1 cellular context compared by ENCODE assay signal in genomic region chr14:75176142-75176820, GRCh38.
TF ChIP-seq lines count a peak whose summit lies in the region.

Gene TMED10 (minus strand): TSS chr14:75176612. CDS start chr14:75176579, 33 bp downstream.

TF ChIP-seq in HEK293, 187 proteins besides CTCF, POLR2A, EP300 and RAD21 (continued from another document and continues in another):
- no peak for TF ChIP-seq PRDM10 (tag by site-specific recombination; IDR thresholded peaks at IDR 0.05)
- no peak for TF ChIP-seq ZNF544 (tag by site-specific recombination; IDR thresholded peaks at IDR 0.05)
- TF ChIP-seq ZFP37 (tag by site-specific recombination; IDR thresholded peaks at IDR 0.05): 0 out of 2 replicates have a peak, but pooled peaks have one; percentile 57
- TF ChIP-seq ZNF280C (tag by site-specific recombination; IDR thresholded peaks at IDR 0.05): no peak
- no peak for TF ChIP-seq FEZF1 (tag by site-specific recombination; IDR thresholded peaks at IDR 0.05)
- no peak for TF ChIP-seq KLF7 (tag by site-specific recombination; IDR thresholded peaks at IDR 0.05; ENCODE audit: borderline replicate concordance)
- peak; percentile 62 for TF ChIP-seq KLF16 (tag by site-specific recombination; IDR thresholded peaks at IDR 0.05)
- TF ChIP-seq GLIS1 (tag by site-specific recombination; IDR thresholded peaks at IDR 0.05): no peak; the same call in none of the 2 replicates
- no peak for TF ChIP-seq ZNF776 (tag by site-specific recombination; IDR thresholded peaks at IDR 0.05; ENCODE audit: borderline replicate concordance)
- TF ChIP-seq ZNF211 (tag by site-specific recombination; IDR thresholded peaks at IDR 0.05; ENCODE audit: low read depth): no peak
- no peak for TF ChIP-seq ZBTB48 (tag by site-specific recombination; IDR thresholded peaks at IDR 0.05)
- TF ChIP-seq KLF17 (tag by site-specific recombination; IDR thresholded peaks at IDR 0.05): 0 out of 2 replicates have a peak, but pooled peaks have one; percentile 30
- no peak for TF ChIP-seq ZNF529 (tag by site-specific recombination; IDR thresholded peaks at IDR 0.05; ENCODE audit: insufficient replicate concordance)
- no peak for TF ChIP-seq ZNF112 (tag by site-specific recombination; IDR thresholded peaks at IDR 0.05)
- TF ChIP-seq ZNF785 (tag by site-specific recombination; IDR thresholded peaks at IDR 0.05): no peak
- TF ChIP-seq ZNF140 (tag by site-specific recombination; IDR thresholded peaks at IDR 0.05): no peak
- TF ChIP-seq ZNF843 (tag by site-specific recombination; IDR thresholded peaks at IDR 0.05): peak; percentile 44; the same call in 1 of the 2 replicates
- TF ChIP-seq MYNN (tag by site-specific recombination; IDR thresholded peaks at IDR 0.05; ENCODE audit: borderline replicate concordance): peak; percentile 9; the same call in 1 of the 2 replicates
- TF ChIP-seq BCL11A (tag by site-specific recombination; IDR thresholded peaks at IDR 0.05; ENCODE audit: low read depth): no peak
- peak; percentile 51; the same call in 1 of the 2 replicates for TF ChIP-seq SP7 (tag by site-specific recombination; IDR thresholded peaks at IDR 0.05)
- TF ChIP-seq PRDM6 (tag by site-specific recombination; IDR thresholded peaks at IDR 0.05): no peak
- 0 out of 2 replicates have a peak, but pooled peaks have one; percentile 14 for TF ChIP-seq ZIC2 (tag by site-specific recombination; IDR thresholded peaks at IDR 0.05)
- peak; percentile 87 for TF ChIP-seq ZBTB17 (tag by site-specific recombination; IDR thresholded peaks at IDR 0.05)
- no peak for TF ChIP-seq ZNF660 (tag by site-specific recombination; IDR thresholded peaks at IDR 0.05)
- TF ChIP-seq ZNF155 (tag by site-specific recombination; IDR thresholded peaks at IDR 0.05): no peak
- TF ChIP-seq ZNF777 (tag by site-specific recombination; IDR thresholded peaks at IDR 0.05; ENCODE audit: borderline replicate concordance): 0 out of 2 replicates have a peak, but pooled peaks have one; percentile 33
- TF ChIP-seq ZNF311 (tag by site-specific recombination; IDR thresholded peaks at IDR 0.05; ENCODE audit: borderline replicate concordance): no peak
- TF ChIP-seq ZNF677 (tag by site-specific recombination; IDR thresholded peaks at IDR 0.05): no peak
- TF ChIP-seq ZNF280D (tag by site-specific recombination; IDR thresholded peaks at IDR 0.05): no peak
- TF ChIP-seq ZNF621 (tag by site-specific recombination; IDR thresholded peaks at IDR 0.05): no peak
- TF ChIP-seq ZNF692 (tag by site-specific recombination; IDR thresholded peaks at IDR 0.05): peak; percentile 64; the same call in 1 of the 2 replicates
- no peak for TF ChIP-seq ZSCAN23 (tag by site-specific recombination; IDR thresholded peaks at IDR 0.05)
- TF ChIP-seq PRDM1 (tag by site-specific recombination; IDR thresholded peaks at IDR 0.05): no peak
- no peak for TF ChIP-seq ZBTB49 (tag by site-specific recombination; IDR thresholded peaks at IDR 0.05; ENCODE audit: low read depth)
- TF ChIP-seq ZNF416 (tag by site-specific recombination; IDR thresholded peaks at IDR 0.05): no peak
- no peak for TF ChIP-seq ZNF658 (tag by site-specific recombination; IDR thresholded peaks at IDR 0.05)
- no peak for TF ChIP-seq ZNF560 (tag by site-specific recombination; IDR thresholded peaks at IDR 0.05; ENCODE audit: borderline replicate concordance)
- peak; percentile 69 for TF ChIP-seq ZNF423 (tag by site-specific recombination; IDR thresholded peaks at IDR 0.05)
- TF ChIP-seq ZBTB44 (tag by site-specific recombination; IDR thresholded peaks at IDR 0.05): no peak
- TF ChIP-seq ZBTB7A (tag by site-specific recombination; IDR thresholded peaks at IDR 0.05; ENCODE audit: low read depth): no peak
- peak; percentile 75 for TF ChIP-seq ZXDB (tag by site-specific recombination; IDR thresholded peaks at IDR 0.05)
- TF ChIP-seq TCF7L2 (IDR thresholded peaks at IDR 0.05; ENCODE audit: borderline replicate concordance, low read depth, low read length): no peak
- TF ChIP-seq ZNF707 (tag by site-specific recombination; IDR thresholded peaks at IDR 0.05): no peak
- no peak for TF ChIP-seq ZSCAN4 (tag by site-specific recombination; IDR thresholded peaks at IDR 0.05)
- TF ChIP-seq ZNF221 (tag by site-specific recombination; IDR thresholded peaks at IDR 0.05; ENCODE audit: borderline replicate concordance): no peak
- 0 out of 2 replicates have a peak, but pooled peaks have one; percentile 25 for TF ChIP-seq HOXD13 (CRISPR knock-in tag; IDR thresholded peaks at IDR 0.05; ENCODE audit: borderline replicate concordance)
- TF ChIP-seq ZNF510 (tag by site-specific recombination; IDR thresholded peaks at IDR 0.05; ENCODE audit: insufficient replicate concordance): no peak
